In the genomic region with DNA sequence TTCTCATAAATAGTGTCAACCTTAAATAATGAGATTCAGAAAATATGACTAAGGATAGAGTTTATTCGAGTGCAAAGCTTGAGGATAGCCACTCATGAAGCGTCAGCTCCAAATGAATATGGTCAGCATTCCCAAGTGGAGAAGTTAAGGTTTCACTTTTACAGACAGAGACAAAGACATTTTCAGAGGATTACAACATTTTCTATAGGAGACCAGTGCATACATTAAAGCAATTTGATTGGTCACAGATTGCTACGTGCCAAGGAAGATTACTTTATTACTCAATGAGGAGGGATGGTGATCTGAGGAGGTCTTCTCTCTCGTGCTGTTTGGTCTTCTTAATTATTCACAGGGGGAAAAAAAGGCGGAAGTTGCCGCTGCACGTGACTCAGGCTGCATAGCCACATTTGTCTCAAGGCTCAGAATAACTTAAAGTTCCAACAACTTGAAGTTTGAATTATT, we compare ENCODE assay signal across 12 cellular contexts.
DNase-seq lines count a peak whose midpoint lies in the region; ATAC-seq, FAIRE-seq and TF ChIP-seq lines count a peak whose summit lies in the region.
"Had no signal": no experiment of that assay in that cellular context is flagged by ENCODE, and none has a peak within 500 bp of the region (broad histone marks: within the 10 kb centered on the region; RNA-seq: fewer than 3 reads in every experiment).

No MANE protein-coding gene starts in this region.

- no peaks in the 10 kb centered on the region for H4K20me1 ChIP-seq in H1 (replicated peaks in 1 of 2; ENCODE audit: control insufficient read depth in 1 of 2, insufficient read depth in 2 of 2, low read length in 2 of 2)

- no peak overlapping the region for H3K4ac ChIP-seq in H1 (replicated peaks; ENCODE audit: insufficient read length, low read depth, low read length)

- peaks cover 0 to 6% (median 4%) of the 10 kb centered on the region in 4 experiments; a peak in 2 of 7 replicates for H3K4me1 ChIP-seq in H1 (replicated peaks in 1 of 4; ENCODE audit: control insufficient read depth in 3 of 4, insufficient read depth in 4 of 4, low read length in 3 of 4)
- H3K4me1 ChIP-seq in pancreas: peaks cover 0 to 15% (median 8%) of the 10 kb centered on the region in 3 donors

- H3K27ac ChIP-seq in H1 (ENCODE audit: low read depth, low read length): no peak overlapping the region
- peak overlapping the region in 2 of 4 donors; percentile 36 to 62 for H3K27ac ChIP-seq in pancreas
- H3K27ac ChIP-seq: upper lobe of left lung had no signal

- no peak overlapping the region for H3K56ac ChIP-seq in H1 (replicated peaks; ENCODE audit: insufficient read length, low read depth, low read length)

- TF ChIP-seq POLR2A in H1 (IDR thresholded peaks at IDR 0.05; ENCODE audit: control extremely low read depth in 1 of 2, low read depth in 2 of 2, low read length in 2 of 2) (no peak), GM12892 (IDR thresholded peaks at IDR 0.05; ENCODE audit: low read depth, low read length) (no peak)

- H3K9me3 ChIP-seq in H1 (ENCODE audit: insufficient read depth in 2 of 2, low read depth in 1 of 2, low read length in 1 of 2) (no peaks in the 10 kb centered on the region), pancreas (no peaks in the 10 kb centered on the region)
- H3K9me3 ChIP-seq: upper lobe of left lung had no signal

- no peaks in the 10 kb centered on the region for H3K79me1 ChIP-seq in H1 (ENCODE audit: low read depth, low read length)

- ATAC-seq in pancreas: peak in 3 of 4 donors; percentile 40 to 62 (median 48)

- H2BK12ac ChIP-seq in H1 (ENCODE audit: low read depth, low read length): 0 out of 2 replicates have a peak overlapping the region, but pooled peaks have one; percentile 17

- H2BK20ac ChIP-seq in H1 (ENCODE audit: low read length): no peak overlapping the region

- POLR2A ChIA-PET in H1 (lab: Charles Lee; ENCODE audit: partially characterized antibody): no interaction called here

- H3K18ac ChIP-seq in H1 (ENCODE audit: extremely low read depth, low read length): no peak overlapping the region

- H3K4me2 ChIP-seq in H1 (ENCODE audit: insufficient read depth in 1 of 2, low read depth in 2 of 2, low read length in 2 of 2): no peak overlapping the region

- H3K36me3 ChIP-seq in H1 (ENCODE audit: control insufficient read depth in 2 of 4, insufficient read depth in 4 of 4, low read length in 3 of 4): no peaks in the 10 kb centered on the region
- H3K36me3 ChIP-seq in pancreas: no peaks in the 10 kb centered on the region
- H3K36me3 ChIP-seq: upper lobe of left lung had no signal

- no peak overlapping the region for H4K5ac ChIP-seq in H1 (ENCODE audit: insufficient read length, low read depth, low read length)

- TF ChIP-seq CTCF in H1 (IDR thresholded peaks at IDR 0.05; ENCODE audit: control extremely low read depth in 1 of 3, insufficient read depth in 1 of 3, low read depth in 1 of 3, low read length in 3 of 3) (no peak), pancreas (IDR thresholded peaks at IDR 0.05) (no peak)

- no peak overlapping the region for H3K9ac ChIP-seq in H1 (replicated peaks in 1 of 4; ENCODE audit: extremely low read depth in 1 of 4, low read depth in 3 of 4, low read length in 3 of 4)

- no peak overlapping the region for H4K8ac ChIP-seq in H1 (ENCODE audit: extremely low read depth, insufficient read depth, low read length)

- H3K23ac ChIP-seq in H1 (ENCODE audit: insufficient read length): no peak overlapping the region

- H2BK15ac ChIP-seq in H1 (ENCODE audit: low read length): no peak overlapping the region

- no peaks in the 10 kb centered on the region for H3K79me2 ChIP-seq in H1 (ENCODE audit: control insufficient read depth in 1 of 2, insufficient read depth in 2 of 2, low read length in 2 of 2)

- 81% methylated on average over 7 of the region's 7 CpGs; no CpG with 5 or more reads in 1 of the 2 experiments for WGBS in H1 (ENCODE audit: extremely low coverage in 1 of 2, insufficient coverage in 1 of 2, insufficient read length in 1 of 2, insufficient replicate concordance in 2 of 2, low coverage in 1 of 2, low lambda C conversion rate in 2 of 2, missing lambda C conversion rate in 1 of 2), 2 experiments
- 27 to 33% methylated on average over 7 of the region's 7 CpGs for WGBS in pancreas, 2 donors

- no peak overlapping the region for H4K91ac ChIP-seq in H1 (replicated peaks; ENCODE audit: insufficient read length, low read length)

- H3K14ac ChIP-seq in H1 (ENCODE audit: insufficient read length): no peak overlapping the region

- DNase-seq in CD1c-positive myeloid dendritic cell (ENCODE audit: extremely low spot score): peak; percentile 48
- DNase-seq in NOMO-1 treated with DMSO at 0.1 percent for 48 hours (lab: John Stamatoyannopoulos, UW; ENCODE audit: unreplicated experiment): peak; percentile 51
- DNase-seq in H1 (ENCODE audit: low read depth in 1 of 2, low spot score in 2 of 2): no peak
- no peak for DNase-seq in pancreas
- DNase-seq in GM12892 (ENCODE audit: insufficient read length): no peak
- no peak for DNase-seq in NCI-H510A (lab: John Stamatoyannopoulos, UW)
- DNase-seq in central memory CD4-positive, alpha-beta T cell: no peak
- no peak for DNase-seq in NCI-H2171 treated with DMSO at 0.1 percent for 48 hours (lab: John Stamatoyannopoulos, UW)
- DNase-seq: DND-41, hippocampal formation, SHP77 had no signal

- TF ChIP-seq EP300 in H1 (IDR thresholded peaks at IDR 0.05; ENCODE audit: borderline replicate concordance in 1 of 2, low read depth in 2 of 2, low read length in 2 of 2): no peak

- H2BK120ac ChIP-seq in H1 (replicated peaks; ENCODE audit: low read depth, low read length): no peak overlapping the region

- FAIRE-seq in H1 (lab: Jason Lieb, UNC): no peak
- peak; percentile 89 for FAIRE-seq in pancreas (lab: Jason Lieb, UNC)
- no peak for FAIRE-seq in GM12892 (lab: Jason Lieb, UNC)

- H3K27me3 ChIP-seq in H1 (replicated peaks in 1 of 4; ENCODE audit: control insufficient read depth in 3 of 4, extremely low read depth in 1 of 4, insufficient read depth in 3 of 4, low read length in 3 of 4) (no peaks in the 10 kb centered on the region), pancreas (no peaks in the 10 kb centered on the region)
- H3K27me3 ChIP-seq: upper lobe of left lung had no signal

- CTCF ChIA-PET in H1 (lab: Charles Lee; ENCODE audit: partially characterized antibody): no interaction called here

- no peak overlapping the region for H2AK5ac ChIP-seq in H1 (ENCODE audit: low read depth, low read length)

- intact Hi-C loops in pancreas (cut with DNase I): no loop called here

- H2BK5ac ChIP-seq in H1 (ENCODE audit: low read depth, low read length): no peak overlapping the region

- TF ChIP-seq RAD21 in H1 (IDR thresholded peaks at IDR 0.05 in 1 of 2, conservative IDR thresholded peaks at IDR 0.05 in 1 of 2; ENCODE audit: low read depth in 2 of 2, low read length in 2 of 2): no peak

- no peak overlapping the region for H3K4me3 ChIP-seq in H1 (ENCODE audit: extremely low read depth in 1 of 4, insufficient read depth in 2 of 4, low read depth in 3 of 4, low read length in 4 of 4)
- H3K4me3 ChIP-seq in pancreas: no peak overlapping the region

- H3K23me2 ChIP-seq in H1 (ENCODE audit: low read depth, low read length): no peaks in the 10 kb centered on the region

- H2AFZ ChIP-seq in H1 (ENCODE audit: low read length): peak overlapping the region; percentile 77

TF ChIP-seq in H1, 55 proteins besides CTCF, POLR2A, EP300 and RAD21:
- TF ChIP-seq MAX (IDR thresholded peaks at IDR 0.05) (0 out of 2 replicates have a peak, but pooled peaks have one; percentile 24), CTBP2 (IDR thresholded peaks at IDR 0.05; ENCODE audit: borderline replicate concordance, insufficient read depth, insufficient read length, low read length) (no peak), CREB1 (IDR thresholded peaks at IDR 0.05) (no peak)
- TF ChIP-seq, protein P1, sequence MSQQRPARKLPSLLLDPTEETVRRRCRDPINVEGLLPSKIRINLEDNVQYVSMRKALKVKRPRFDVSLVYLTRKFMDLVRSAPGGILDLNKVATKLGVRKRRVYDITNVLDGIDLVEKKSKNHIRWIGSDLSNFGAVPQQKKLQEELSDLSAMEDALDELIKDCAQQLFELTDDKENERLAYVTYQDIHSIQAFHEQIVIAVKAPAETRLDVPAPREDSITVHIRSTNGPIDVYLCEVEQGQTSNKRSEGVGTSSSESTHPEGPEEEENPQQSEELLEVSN (IDR thresholded peaks at IDR 0.05): peak; percentile 74
TF ChIP-seq in H1: peak in this region for 2.

Comparison
In these comparisons a context has a peak if more than half of its experiments do, and no peak if none do; other contexts are left out.
1. DNase-seq: peak in CD1c-positive myeloid dendritic cell (single experiment) and NOMO-1 treated with DMSO at 0.1 percent for 48 hours (single experiment); none in H1 (0 of 2), pancreas (0 of 6), GM12892 (single experiment), NCI-H510A (single experiment), central memory CD4-positive, alpha-beta T cell (single experiment) and NCI-H2171 treated with DMSO at 0.1 percent for 48 hours (single experiment).